36 cellular contexts compared by ENCODE assay signal in the genomic region with DNA sequence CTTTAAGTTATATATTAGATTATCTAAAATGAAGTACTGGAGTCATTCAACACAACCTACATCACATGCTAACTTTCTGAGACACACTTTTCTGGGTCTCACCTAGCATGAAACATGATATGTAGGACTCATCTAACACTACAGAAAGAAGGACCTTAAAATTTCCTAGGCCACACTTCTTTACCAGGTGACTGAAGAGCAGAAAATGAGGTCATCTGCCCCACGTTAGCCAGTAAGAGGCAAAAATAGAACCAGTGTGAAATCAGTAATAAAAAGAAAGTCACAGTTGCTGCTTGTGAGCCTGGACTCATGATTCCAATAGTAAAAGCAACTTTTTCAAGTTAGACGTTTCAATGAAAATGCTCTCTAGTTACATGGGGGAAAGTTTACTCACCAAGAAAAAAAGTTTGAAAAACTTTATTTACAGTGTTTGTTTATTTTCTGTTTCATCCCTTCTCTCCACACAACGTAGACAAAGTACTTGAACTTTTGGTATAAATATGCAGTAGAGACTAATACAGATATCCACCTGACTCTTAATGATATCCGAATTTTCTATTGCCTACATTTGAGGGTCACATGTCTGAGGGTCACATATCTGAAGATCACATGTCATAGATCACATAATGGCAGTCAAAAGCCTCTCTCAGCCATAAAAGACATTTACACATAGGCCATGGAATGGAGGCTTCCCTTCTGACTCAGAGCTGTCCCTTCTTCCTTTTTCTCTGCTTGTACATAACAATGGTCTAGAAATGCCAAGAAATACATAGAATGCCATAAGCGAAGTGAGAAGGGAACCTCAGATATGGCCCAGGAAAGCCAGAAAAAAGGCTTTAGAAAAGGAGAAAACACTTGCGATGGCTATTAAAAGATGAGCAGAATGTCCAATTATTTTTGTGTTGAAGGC.
DNase-seq lines count a peak whose midpoint lies in the region; ATAC-seq, FAIRE-seq and TF ChIP-seq lines count a peak whose summit lies in the region.
"Had no signal": no experiment of that assay in that cellular context is flagged by ENCODE, and none has a peak within 500 bp of the region (broad histone marks: within the 10 kb centered on the region; RNA-seq: fewer than 3 reads in every experiment).

No MANE protein-coding gene starts in this region.

- H3K4me1 ChIP-seq in GM12878 (ENCODE audit: control insufficient read depth, insufficient read depth, low read length), result no peaks in the 10 kb centered on the region
- H3K4me1 ChIP-seq: uterus had no signal

- no peak for DNase-seq in activated CD4-positive, alpha-beta T cell treated with anti-CD3 and anti-CD28 coated beads for 36 hours
- no peak for DNase-seq in activated CD4-positive, alpha-beta T cell treated with anti-CD3 and anti-CD28 coated beads, Interleukin-2, amount 10 ng/mL, durations not matched to agents 7 days and 5 days
- DNase-seq in GM12878 (ENCODE audit: low read depth, low spot score), result no peak
- DNase-seq in stimulated activated effector memory CD8-positive, alpha-beta T cell treated with anti-CD3 and anti-CD28 coated beads, Interleukin-12 subunit alpha, Interleukin-12 subunit beta, amount 100 ng/mL, for 72 hours (ENCODE audit: low spot score in 2 of 2), result no peak
- no peak for DNase-seq in NCI-H2196 treated with DMSO at 0.1 percent for 48 hours (lab: John Stamatoyannopoulos, UW; ENCODE audit: unreplicated experiment)
- DNase-seq in NCI-H446 (lab: John Stamatoyannopoulos, UW), result no peak
- DNase-seq in activated T-cell treated with anti-CD3 and anti-CD28 coated beads, Interleukin-2, amount 50 U/mL, for 24 hours, result no peak
- DNase-seq: activated CD4-positive, alpha-beta T cell treated with anti-CD3 and anti-CD28 coated beads for 1 hour; activated naive CD4-positive, alpha-beta T cell treated with anti-CD3 and anti-CD28 coated beads, Interleukin-2, amount 10 ng/mL, durations not matched to agents 7 days and 5 days; activated T-cell treated with anti-CD3 and anti-CD28 coated beads, Interleukin-2, amount 50 U/mL, for 72 hours; AML-193; amygdala; CD4-positive, alpha-beta memory T cell; DMS 273 treated with DMSO at 0.1 percent for 48 hours; islet precursor cell; KG1; left ventricle myocardium superior; midbrain; NCI-H1048; NCI-H2081; NCI-H510A; PC-9; right cardiac atrium; SHP77 treated with DMSO at 0.1 percent for 48 hours; spleen; stimulated activated CD4-positive, alpha-beta T cell treated with anti-CD3 and anti-CD28 coated beads, Interleukin-2, amount 100 ng/mL, for 48 hours; T-cell; uterus had no signal

- SMC1A ChIA-PET in GM12878 (lab: Charles Lee; ENCODE audit: uncharacterized antibody, unreplicated experiment), result no interaction called here

- ATAC-seq in activated CD4-positive, alpha-beta T cell treated with anti-CD3 and anti-CD28 coated beads for 36 hours, result peak; percentile 36
- ATAC-seq in HG03175 (IDR thresholded peaks at IDR 0.05; ENCODE audit: unreplicated experiment) (peak; percentile 41), GM12878 (peak; percentile 66)
- peak; percentile 87 for ATAC-seq in stimulated activated effector memory CD8-positive, alpha-beta T cell treated with anti-CD3 and anti-CD28 coated beads, Interleukin-12 subunit alpha, Interleukin-12 subunit beta, amount 100 ng/mL, for 72 hours
- ATAC-seq: left ventricle myocardium superior; right cardiac atrium; stimulated activated memory B cell treated with anti-CD40 and anti-IgM and Interleukin-4, amounts not matched to agents 10 μg/mL and 1 μg/mL and 100 μg/mL, for 72 hours; T-cell had no signal

- no peak overlapping the region for H3K4me2 ChIP-seq in GM12878 (ENCODE audit: control insufficient read depth, insufficient read depth)
- H3K4me2 ChIP-seq: PC-9 had no signal

- no peaks in the 10 kb centered on the region for H3K36me3 ChIP-seq in GM12878 (ENCODE audit: control insufficient read depth in 2 of 2, insufficient read depth in 2 of 2, low read length in 1 of 2)
- H3K36me3 ChIP-seq: cardiac muscle cell, spleen, uterus had no signal

- TF ChIP-seq EP300 in GM12878 (IDR thresholded peaks at IDR 0.05; ENCODE audit: borderline replicate concordance in 1 of 2, control insufficient read depth in 1 of 2, low read depth in 2 of 2, low read length in 2 of 2), result no peak

- CTCF ChIA-PET in activated CD4-positive, alpha-beta T cell treated with anti-CD3 and anti-CD28 coated beads for 36 hours (lab: Charles Lee), result interaction anchor here (0.5 kb wide), 1 partner anchor 357 kb away, joined by 3 read pairs; no protein-coding TSS in a partner anchor
- CTCF ChIA-PET in activated CD4-positive, alpha-beta T cell treated with anti-CD3 and anti-CD28 coated beads, Interleukin-2, amount 10 ng/mL, durations not matched to agents 7 days and 5 days (lab: Charles Lee), result no interaction called here
- CTCF ChIA-PET in GM12878 (lab: Yijun Ruan, JAX), result no interaction called here

- H3K27ac Mint-ChIP-seq in activated CD4-positive, alpha-beta T cell treated with anti-CD3 and anti-CD28 coated beads for 36 hours, result no peak overlapping the region
- no peak overlapping the region for H3K27ac Mint-ChIP-seq in activated CD4-positive, alpha-beta T cell treated with anti-CD3 and anti-CD28 coated beads, Interleukin-2, amount 10 ng/mL, durations not matched to agents 7 days and 5 days
- H3K27ac Mint-ChIP-seq in stimulated activated effector memory CD8-positive, alpha-beta T cell treated with anti-CD3 and anti-CD28 coated beads, Interleukin-12 subunit alpha, Interleukin-12 subunit beta, amount 100 ng/mL, for 72 hours, result peak overlapping the region; percentile 8
- no peak overlapping the region for H3K27ac Mint-ChIP-seq in activated T-cell treated with anti-CD3 and anti-CD28 coated beads, Interleukin-2, amount 50 U/mL, for 24 hours
- H3K27ac Mint-ChIP-seq: activated naive CD4-positive, alpha-beta T cell treated with anti-CD3 and anti-CD28 coated beads, Interleukin-2, amount 10 ng/mL, durations not matched to agents 7 days and 5 days; activated T-cell treated with anti-CD3 and anti-CD28 coated beads, Interleukin-2, amount 50 U/mL, for 72 hours; CD4-positive, alpha-beta memory T cell; dendritic cell treated with granulocyte-macrophage colony-stimulating factor and Interleukin-4, amounts not matched to agents 40 ng/mL and 50 ng/mL, for 4 days; natural killer cell treated with Interleukin-12 subunit alpha and Interleukin-12 subunit beta and Interleukin-15 and Interleukin-18, amount 100 ng/mL, for 72 hours; stimulated activated memory B cell treated with anti-CD40 and anti-IgM and Interleukin-4, amounts not matched to agents 10 μg/mL and 1 μg/mL and 100 μg/mL, for 72 hours; T-cell had no signal

- no peak for TF ChIP-seq POLR2A in GM12878 (IDR thresholded peaks at IDR 0.05; ENCODE audit: low read depth, low read length)

- H3K4me1 Mint-ChIP-seq in activated CD4-positive, alpha-beta T cell treated with anti-CD3 and anti-CD28 coated beads for 36 hours, result peaks cover 2% of the 10 kb centered on the region
- no peaks in the 10 kb centered on the region for H3K4me1 Mint-ChIP-seq in activated CD4-positive, alpha-beta T cell treated with anti-CD3 and anti-CD28 coated beads, Interleukin-2, amount 10 ng/mL, durations not matched to agents 7 days and 5 days
- H3K4me1 Mint-ChIP-seq in stimulated activated effector memory CD8-positive, alpha-beta T cell treated with anti-CD3 and anti-CD28 coated beads, Interleukin-12 subunit alpha, Interleukin-12 subunit beta, amount 100 ng/mL, for 72 hours, result peaks cover 18% of the 10 kb centered on the region
- H3K4me1 Mint-ChIP-seq in activated T-cell treated with anti-CD3 and anti-CD28 coated beads, Interleukin-2, amount 50 U/mL, for 24 hours (ENCODE audit: low read depth), result peaks cover 8% of the 10 kb centered on the region
- H3K4me1 Mint-ChIP-seq: activated naive CD4-positive, alpha-beta T cell treated with anti-CD3 and anti-CD28 coated beads, Interleukin-2, amount 10 ng/mL, durations not matched to agents 7 days and 5 days; CD4-positive, alpha-beta memory T cell; stimulated activated memory B cell treated with anti-CD40 and anti-IgM and Interleukin-4, amounts not matched to agents 10 μg/mL and 1 μg/mL and 100 μg/mL, for 72 hours; T-cell had no signal

- RAD21 ChIA-PET in GM12878 (lab: Charles Lee; ENCODE audit: unreplicated experiment), result no interaction called here

- no peaks in the 10 kb centered on the region for H3K27me3 Mint-ChIP-seq in activated CD4-positive, alpha-beta T cell treated with anti-CD3 and anti-CD28 coated beads for 36 hours
- H3K27me3 Mint-ChIP-seq in activated CD4-positive, alpha-beta T cell treated with anti-CD3 and anti-CD28 coated beads, Interleukin-2, amount 10 ng/mL, durations not matched to agents 7 days and 5 days, result no peaks in the 10 kb centered on the region
- no peaks in the 10 kb centered on the region for H3K27me3 Mint-ChIP-seq in activated T-cell treated with anti-CD3 and anti-CD28 coated beads, Interleukin-2, amount 50 U/mL, for 24 hours
- H3K27me3 Mint-ChIP-seq: activated naive CD4-positive, alpha-beta T cell treated with anti-CD3 and anti-CD28 coated beads, Interleukin-2, amount 10 ng/mL, durations not matched to agents 7 days and 5 days; CD4-positive, alpha-beta memory T cell; dendritic cell treated with granulocyte-macrophage colony-stimulating factor and Interleukin-4, amounts not matched to agents 40 ng/mL and 50 ng/mL, for 4 days; natural killer cell treated with Interleukin-12 subunit alpha and Interleukin-12 subunit beta and Interleukin-15 and Interleukin-18, amount 100 ng/mL, for 72 hours; stimulated activated memory B cell treated with anti-CD40 and anti-IgM and Interleukin-4, amounts not matched to agents 10 μg/mL and 1 μg/mL and 100 μg/mL, for 72 hours; T-cell had no signal

- no peaks in the 10 kb centered on the region for H3K9me3 ChIP-seq in GM12878 (replicated peaks; ENCODE audit: control insufficient read depth, insufficient read depth, low read length)
- H3K9me3 ChIP-seq: spleen, uterus had no signal

- H3K79me2 ChIP-seq in GM12878 (ENCODE audit: control insufficient read depth, insufficient read depth, low read length), result no peaks in the 10 kb centered on the region

- BruUV-seq in GM12878 (replicated peaks; lab: Mats Ljungman, UMichigan), result no TSS peak

- H3K9me3 Mint-ChIP-seq in activated CD4-positive, alpha-beta T cell treated with anti-CD3 and anti-CD28 coated beads for 36 hours (ENCODE audit: low read depth), result no peaks in the 10 kb centered on the region
- no peaks in the 10 kb centered on the region for H3K9me3 Mint-ChIP-seq in activated CD4-positive, alpha-beta T cell treated with anti-CD3 and anti-CD28 coated beads, Interleukin-2, amount 10 ng/mL, durations not matched to agents 7 days and 5 days
- H3K9me3 Mint-ChIP-seq in stimulated activated effector memory CD8-positive, alpha-beta T cell treated with anti-CD3 and anti-CD28 coated beads, Interleukin-12 subunit alpha, Interleukin-12 subunit beta, amount 100 ng/mL, for 72 hours, result no peaks in the 10 kb centered on the region
- H3K9me3 Mint-ChIP-seq in activated T-cell treated with anti-CD3 and anti-CD28 coated beads, Interleukin-2, amount 50 U/mL, for 24 hours, result no peaks in the 10 kb centered on the region
- H3K9me3 Mint-ChIP-seq: activated naive CD4-positive, alpha-beta T cell treated with anti-CD3 and anti-CD28 coated beads, Interleukin-2, amount 10 ng/mL, durations not matched to agents 7 days and 5 days; activated T-cell treated with anti-CD3 and anti-CD28 coated beads, Interleukin-2, amount 50 U/mL, for 72 hours; CD4-positive, alpha-beta memory T cell; dendritic cell treated with granulocyte-macrophage colony-stimulating factor and Interleukin-4, amounts not matched to agents 40 ng/mL and 50 ng/mL, for 4 days; natural killer cell treated with Interleukin-12 subunit alpha and Interleukin-12 subunit beta and Interleukin-15 and Interleukin-18, amount 100 ng/mL, for 72 hours; stimulated activated memory B cell treated with anti-CD40 and anti-IgM and Interleukin-4, amounts not matched to agents 10 μg/mL and 1 μg/mL and 100 μg/mL, for 72 hours; T-cell had no signal

- POLR2A ChIA-PET in activated CD4-positive, alpha-beta T cell treated with anti-CD3 and anti-CD28 coated beads for 36 hours (lab: Charles Lee), result no interaction called here
- POLR2A ChIA-PET in activated CD4-positive, alpha-beta T cell treated with anti-CD3 and anti-CD28 coated beads, Interleukin-2, amount 10 ng/mL, durations not matched to agents 7 days and 5 days (lab: Charles Lee), result no interaction called here
- POLR2A ChIA-PET in GM12878 (lab: Charles Lee), result no interaction called here

- no peak overlapping the region for H3K4me3 ChIP-seq in GM12878
- H3K4me3 ChIP-seq: cardiac muscle cell, PC-9, spleen, uterus had no signal

- in situ Hi-C loops in GM12878 (cut with MboI), result no loop called here

- H3K36me3 Mint-ChIP-seq in activated CD4-positive, alpha-beta T cell treated with anti-CD3 and anti-CD28 coated beads for 36 hours (ENCODE audit: low read depth), result no peaks in the 10 kb centered on the region
- H3K36me3 Mint-ChIP-seq in activated CD4-positive, alpha-beta T cell treated with anti-CD3 and anti-CD28 coated beads, Interleukin-2, amount 10 ng/mL, durations not matched to agents 7 days and 5 days (ENCODE audit: low read depth), result no peaks in the 10 kb centered on the region
- peaks cover 9% of the 10 kb centered on the region for H3K36me3 Mint-ChIP-seq in stimulated activated effector memory CD8-positive, alpha-beta T cell treated with anti-CD3 and anti-CD28 coated beads, Interleukin-12 subunit alpha, Interleukin-12 subunit beta, amount 100 ng/mL, for 72 hours
- H3K36me3 Mint-ChIP-seq in activated T-cell treated with anti-CD3 and anti-CD28 coated beads, Interleukin-2, amount 50 U/mL, for 24 hours (ENCODE audit: low read depth), result no peaks in the 10 kb centered on the region
- H3K36me3 Mint-ChIP-seq: activated naive CD4-positive, alpha-beta T cell treated with anti-CD3 and anti-CD28 coated beads, Interleukin-2, amount 10 ng/mL, durations not matched to agents 7 days and 5 days; CD4-positive, alpha-beta memory T cell; stimulated activated memory B cell treated with anti-CD40 and anti-IgM and Interleukin-4, amounts not matched to agents 10 μg/mL and 1 μg/mL and 100 μg/mL, for 72 hours; T-cell had no signal

- H3K9ac ChIP-seq in GM12878 (ENCODE audit: control insufficient read depth, insufficient read depth, low read length), result no peak overlapping the region

- TF ChIP-seq RAD21 in GM12878 (IDR thresholded peaks at IDR 0.05; ENCODE audit: insufficient read depth, low read depth, low read length), result no peak

- H3K27ac ChIP-seq in GM12878 (ENCODE audit: control insufficient read depth, insufficient read depth), result no peak overlapping the region
- H3K27ac ChIP-seq: cardiac muscle cell, PC-9, spleen, uterus had no signal

- no peaks in the 10 kb centered on the region for H3K27me3 ChIP-seq in GM12878 (replicated peaks in 1 of 2; ENCODE audit: control insufficient read depth in 2 of 2, insufficient read depth in 2 of 2, low read length in 1 of 2)
- H3K27me3 ChIP-seq: cardiac muscle cell, spleen, uterus had no signal

- H2AFZ ChIP-seq in GM12878 (ENCODE audit: control insufficient read depth, low read depth, low read length), result no peak overlapping the region
- H2AFZ ChIP-seq: PC-9 had no signal

- no peaks in the 10 kb centered on the region for H4K20me1 ChIP-seq in GM12878 (ENCODE audit: control insufficient read depth, insufficient read depth)

- TF ChIP-seq CTCF in GM12878 (IDR thresholded peaks at IDR 0.05 in 2 of 3, conservative IDR thresholded peaks at IDR 0.05 in 1 of 3; ENCODE audit: control insufficient read depth in 2 of 3, extremely low read depth in 1 of 3, insufficient read depth in 1 of 3, low read depth in 3 of 3, low read length in 3 of 3), result no peak

- intact Hi-C loops in activated CD4-positive, alpha-beta T cell treated with anti-CD3 and anti-CD28 coated beads for 36 hours (cut with DNase I, micrococcal nuclease), result no loop called here
- intact Hi-C loops in GM12878 (cut with micrococcal nuclease; ENCODE audit: unreplicated experiment), result no loop called here

- H3K4me3 Mint-ChIP-seq in activated CD4-positive, alpha-beta T cell treated with anti-CD3 and anti-CD28 coated beads for 36 hours, result no peak overlapping the region
- no peak overlapping the region for H3K4me3 Mint-ChIP-seq in activated CD4-positive, alpha-beta T cell treated with anti-CD3 and anti-CD28 coated beads, Interleukin-2, amount 10 ng/mL, durations not matched to agents 7 days and 5 days
- no peak overlapping the region for H3K4me3 Mint-ChIP-seq in stimulated activated effector memory CD8-positive, alpha-beta T cell treated with anti-CD3 and anti-CD28 coated beads, Interleukin-12 subunit alpha, Interleukin-12 subunit beta, amount 100 ng/mL, for 72 hours
- no peak overlapping the region for H3K4me3 Mint-ChIP-seq in activated T-cell treated with anti-CD3 and anti-CD28 coated beads, Interleukin-2, amount 50 U/mL, for 24 hours
- H3K4me3 Mint-ChIP-seq: activated naive CD4-positive, alpha-beta T cell treated with anti-CD3 and anti-CD28 coated beads, Interleukin-2, amount 10 ng/mL, durations not matched to agents 7 days and 5 days; activated T-cell treated with anti-CD3 and anti-CD28 coated beads, Interleukin-2, amount 50 U/mL, for 72 hours; CD4-positive, alpha-beta memory T cell; dendritic cell treated with granulocyte-macrophage colony-stimulating factor and Interleukin-4, amounts not matched to agents 40 ng/mL and 50 ng/mL, for 4 days; natural killer cell treated with Interleukin-12 subunit alpha and Interleukin-12 subunit beta and Interleukin-15 and Interleukin-18, amount 100 ng/mL, for 72 hours; stimulated activated memory B cell treated with anti-CD40 and anti-IgM and Interleukin-4, amounts not matched to agents 10 μg/mL and 1 μg/mL and 100 μg/mL, for 72 hours; T-cell had no signal

- no peak for FAIRE-seq in GM12878 (lab: Jason Lieb, UNC)
- FAIRE-seq: A204.1, endometrium, TTC549 had no signal

- WGBS in GM12878 (ENCODE audit: insufficient coverage, insufficient replicate concordance, low lambda C conversion rate, missing lambda C conversion rate), result 72% methylated on average over 6 of the region's 6 CpGs

Comparison
In these comparisons a context has a peak if more than half of its experiments do, and no peak if none do; other contexts are left out.
1. ATAC-seq: peak in every context shown above with its lines; median percentile 87 in stimulated activated effector memory CD8-positive, alpha-beta T cell treated with anti-CD3 and anti-CD28 coated beads, Interleukin-12 subunit alpha, Interleukin-12 subunit beta, amount 100 ng/mL, for 72 hours; 66 in GM12878; 41 in HG03175; 36 in activated CD4-positive, alpha-beta T cell treated with anti-CD3 and anti-CD28 coated beads for 36 hours.